ENCODE assay signal across 10 cellular contexts in genomic region chr11:36469063-36469462, GRCh38. TPM values are rescaled to one million over a fixed set of nuclear protein-coding genes. Genes with fewer than 3 reads are reported as not detected.
DNase-seq lines count a peak whose midpoint lies in the region; ATAC-seq and TF ChIP-seq lines count a peak whose summit lies in the region.
"Had no signal": no experiment of that assay in that cellular context is flagged by ENCODE, and none has a peak within 500 bp of the region (broad histone marks: within the 10 kb centered on the region; RNA-seq: fewer than 3 reads in every experiment).

No MANE protein-coding gene starts in this region.

- H3K4me1 Mint-ChIP-seq in immature natural killer cell, result peaks cover 57 to 93% of the 10 kb centered on the region in 2 donors

- no peak for ATAC-seq in GM19035 (IDR thresholded peaks at IDR 0.05; ENCODE audit: unreplicated experiment)

- TF ChIP-seq CTCF in right atrium auricular region (IDR thresholded peaks at IDR 0.05) (no peak), GM13977 (IDR thresholded peaks at IDR 0.05; ENCODE audit: extremely low read depth, insufficient read depth, missing control alignments) (no peak)

- no peak overlapping the region for H3K27ac ChIP-seq in right atrium auricular region

- H3K36me3 ChIP-seq in right atrium auricular region, result no peaks in the 10 kb centered on the region

- H3K4me3 ChIP-seq in right atrium auricular region, result no peak overlapping the region

- DNase-seq in COLO668 (lab: John Stamatoyannopoulos, UW; ENCODE audit: unreplicated experiment), result peak; percentile 26
- DNase-seq in H4 (ENCODE audit: low spot score), result peak; percentile 50
- peak; percentile 43 for DNase-seq in UCSD-AML1 (lab: John Stamatoyannopoulos, UW; ENCODE audit: unreplicated experiment)
- DNase-seq in immature natural killer cell, result peak; percentile 28 to 48 (median 46)
- no peak for DNase-seq in cerebellar nuclear complex (lab: John Stamatoyannopoulos, UW)
- no peak for DNase-seq in right atrium auricular region (ENCODE audit: low spot score)
- no peak for DNase-seq in GM13977 (ENCODE audit: low spot score)
- DNase-seq: foreskin melanocyte, occipital lobe had no signal

- H3K27me3 ChIP-seq in right atrium auricular region, result no peaks in the 10 kb centered on the region

- H3K27ac Mint-ChIP-seq in immature natural killer cell, result peak overlapping the region; percentile 50 to 88 (median 82)

- H3K9me3 ChIP-seq in right atrium auricular region, result no peaks in the 10 kb centered on the region

- H3K4me3 Mint-ChIP-seq in immature natural killer cell, result no peak overlapping the region

- H3K9me3 Mint-ChIP-seq in immature natural killer cell, result peaks cover 0 to 1% (median 0%) of the 10 kb centered on the region in 6 donors

- peaks cover 0 to 15% of the 10 kb centered on the region in 2 donors for H3K4me1 ChIP-seq in right atrium auricular region

- peaks cover 7 to 13% (median 11%) of the 10 kb centered on the region in 3 donors for H3K27me3 Mint-ChIP-seq in immature natural killer cell (ENCODE audit: low read depth in 3 of 3)

- peaks cover 17 to 35% (median 18%) of the 10 kb centered on the region in 3 donors for H3K36me3 Mint-ChIP-seq in immature natural killer cell

- in situ Hi-C loops in GM13977 (cut with MboI; ENCODE audit: low pct_unique_long_range_greater_than_20kb, low sequenced_read_pairs, unreplicated experiment), result no loop called here

RNA-seq across cellular contexts. Expression of gene TRAF6, which starts 41.0 kb away (rescaled TPM):
- 8.8 and 9.1 TPM in 2 replicates for total RNA-seq in H4 (2014; rRNA removed; shearing (Covaris generic))
- 10 to 100 TPM; 11.3 to 20.0 (median 13.1) TPM for polyA plus RNA-seq in immature natural killer cell
- total RNA-seq in right atrium auricular region, result 10 to 100 TPM in 1 of 2 donors, 1 to 10 TPM in 1; 10.0 to 10.7 TPM

Comparison
In these comparisons a context has a peak if more than half of its experiments do, and no peak if none do; other contexts are left out.
1. DNase-seq: peak in COLO668 (single experiment), H4 (single experiment), UCSD-AML1 (single experiment) and immature natural killer cell (3 of 3); none in cerebellar nuclear complex (0 of 2), right atrium auricular region (single experiment) and GM13977 (single experiment).